23 cellular contexts compared by ENCODE assay signal in genomic region chr11:79417069-79417920, GRCh38. TPM values are rescaled to one million over a fixed set of nuclear protein-coding genes. Genes with fewer than 3 reads are reported as not detected.
"Had no signal": no experiment of that assay in that cellular context is flagged by ENCODE, and none has a peak within 500 bp of the region (broad histone marks: within the 10 kb centered on the region; RNA-seq: fewer than 3 reads in every experiment).

No MANE protein-coding gene starts in this region.

- H3K4me3 ChIP-seq: body of pancreas, gastrocnemius medialis, heart right ventricle, skin epidermis, tibial artery, vagina had no signal

- H3K9me3 ChIP-seq: body of pancreas, gastrocnemius medialis, tibial artery, vagina had no signal

- H3K27ac Mint-ChIP-seq: activated B cell treated with CpG ODN at 0.5 μM for 24 hours; activated CD8-positive, alpha-beta T cell treated with anti-CD3 and anti-CD28 coated beads, Interleukin-2, amount 10 ng/mL, durations not matched to agents 7 days and 5 days; activated naive CD8-positive, alpha-beta T cell; activated T-cell treated with anti-CD3 and anti-CD28 coated beads, Interleukin-2, amount 50 U/mL, for 72 hours; memory B cell; natural killer cell treated with Interleukin-12 subunit alpha and Interleukin-12 subunit beta and Interleukin-15 and Interleukin-18, amount 100 ng/mL, for 72 hours; T-helper 2 cell treated with Interferon-gamma antibody and Interleukin-4, amounts not matched to agents 5 μg/mL and 100 μg/mL, for 36 hours had no signal

- H3K27me3 Mint-ChIP-seq: central memory CD8-positive, alpha-beta T cell; natural killer cell treated with Interleukin-12 subunit alpha and Interleukin-12 subunit beta and Interleukin-15 and Interleukin-18, amount 100 ng/mL, for 72 hours had no signal

- DNase-seq: activated B cell treated with CpG ODN at 0.5 μM for 24 hours; activated CD4-positive, alpha-beta T cell treated with anti-CD3 and anti-CD28 coated beads for 48 hours; activated CD8-positive, alpha-beta memory T cell treated with anti-CD3 and anti-CD28 coated beads, Interleukin-2, amount 50 U/mL, for 48 hours; activated CD8-positive, alpha-beta T cell treated with anti-CD3 and anti-CD28 coated beads, Interleukin-2, amount 10 ng/mL, durations not matched to agents 7 days and 5 days; activated gamma-delta T cell treated with Interleukin-2 at 50 U/mL for 16 hours; activated T-cell treated with anti-CD3 and anti-CD28 coated beads, Interleukin-2, amount 50 U/mL, for 72 hours; amniotic stem cell; body of pancreas; cortex of kidney; effector memory CD4-positive, alpha-beta T cell; gastrocnemius medialis; heart right ventricle; posterior cingulate gyrus; stimulated activated CD4-positive, alpha-beta T cell treated with anti-CD3 and anti-CD28 coated beads, Interleukin-4, amount 100 ng/mL, for 24 hours; stimulated activated naive CD4-positive, alpha-beta T cell; tibial artery had no signal

- ATAC-seq: activated CD8-positive, alpha-beta T cell treated with anti-CD3 and anti-CD28 coated beads, Interleukin-2, amount 10 ng/mL, durations not matched to agents 7 days and 5 days; activated T-cell treated with anti-CD3 and anti-CD28 coated beads, Interleukin-2, amount 50 U/mL, for 72 hours; body of pancreas; gastrocnemius medialis; heart right ventricle; natural killer cell treated with Interleukin-12 subunit alpha and Interleukin-12 subunit beta and Interleukin-15 and Interleukin-18, amount 100 ng/mL, for 72 hours had no signal

- H3K4me3 Mint-ChIP-seq: activated B cell treated with CpG ODN at 0.5 μM for 24 hours; activated CD8-positive, alpha-beta T cell treated with anti-CD3 and anti-CD28 coated beads, Interleukin-2, amount 10 ng/mL, durations not matched to agents 7 days and 5 days; activated naive CD8-positive, alpha-beta T cell; activated T-cell treated with anti-CD3 and anti-CD28 coated beads, Interleukin-2, amount 50 U/mL, for 72 hours; central memory CD8-positive, alpha-beta T cell; memory B cell; natural killer cell treated with Interleukin-12 subunit alpha and Interleukin-12 subunit beta and Interleukin-15 and Interleukin-18, amount 100 ng/mL, for 72 hours; T-helper 2 cell treated with Interferon-gamma antibody and Interleukin-4, amounts not matched to agents 5 μg/mL and 100 μg/mL, for 36 hours had no signal

- H3K27ac ChIP-seq: body of pancreas, gastrocnemius medialis, heart right ventricle, tibial artery, vagina had no signal

- H3K36me3 ChIP-seq: gastrocnemius medialis, heart right ventricle, tibial artery, vagina had no signal

- H3K36me3 Mint-ChIP-seq: activated naive CD8-positive, alpha-beta T cell; memory B cell; natural killer cell treated with Interleukin-12 subunit alpha and Interleukin-12 subunit beta and Interleukin-15 and Interleukin-18, amount 100 ng/mL, for 72 hours had no signal

- H3K9me3 Mint-ChIP-seq: memory B cell; T-helper 2 cell treated with Interferon-gamma antibody and Interleukin-4, amounts not matched to agents 5 μg/mL and 100 μg/mL, for 36 hours had no signal

- H3K4me1 Mint-ChIP-seq: activated B cell treated with CpG ODN at 0.5 μM for 24 hours; central memory CD8-positive, alpha-beta T cell had no signal

- H3K27me3 ChIP-seq: body of pancreas, tibial artery, vagina had no signal

RNA-seq across cellular contexts. Expression of gene TENM4, which starts 23.5 kb away (rescaled TPM):
- total RNA-seq: activated CD8-positive, alpha-beta T cell treated with anti-CD3 and anti-CD28 coated beads, Interleukin-2, amount 10 ng/mL, durations not matched to agents 7 days and 5 days; natural killer cell treated with Interleukin-12 subunit alpha and Interleukin-12 subunit beta and Interleukin-15 and Interleukin-18, amount 100 ng/mL, for 72 hours had no signal
